In the genomic region with DNA sequence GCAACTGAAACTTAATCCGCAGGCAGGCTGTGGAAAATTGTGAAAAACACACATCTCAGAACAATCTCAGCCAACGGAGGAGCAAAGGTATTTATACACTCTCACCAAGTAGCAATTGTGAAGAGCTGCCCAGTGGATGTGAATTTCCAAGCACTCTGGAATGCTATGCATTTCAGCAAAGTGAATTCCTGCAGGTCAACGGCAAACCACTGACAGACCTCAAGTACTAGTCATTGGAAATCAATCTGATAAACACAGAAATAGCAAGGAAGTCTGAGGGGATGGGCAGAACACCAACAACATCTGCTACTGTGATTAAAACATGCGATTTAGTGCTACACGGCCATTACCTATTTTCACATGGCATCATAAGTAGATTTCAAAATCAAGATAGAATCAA, we compare ENCODE assay signal across 11 cellular contexts.
A peak's percentile ranks its signal among the peaks of the same experiment; 100 is the strongest.
DNase-seq lines count a peak whose midpoint lies in the region; ATAC-seq and TF ChIP-seq lines count a peak whose summit lies in the region.
"Had no signal": no experiment of that assay in that cellular context is flagged by ENCODE, and none has a peak within 500 bp of the region (broad histone marks: within the 10 kb centered on the region; RNA-seq: fewer than 3 reads in every experiment).

No MANE protein-coding gene starts in this region.

- H3K36me3 ChIP-seq in NT2/D1 (ENCODE audit: insufficient read depth, insufficient read length, low read length) (no peaks in the 10 kb centered on the region), ascending aorta (no peaks in the 10 kb centered on the region)
- H3K36me3 ChIP-seq: neutrophil had no signal

- DNase-seq in EH (ENCODE audit: low read depth) (peak; percentile 89), NT2/D1 (ENCODE audit: low read depth, low spot score) (peak; percentile 46), epidermal melanocyte (ENCODE audit: insufficient read length, low spot score) (peak; percentile 37), myocyte (ENCODE audit: low read depth) (peak; percentile 96), ascending aorta (ENCODE audit: low spot score in 2 of 2) (no peak), DMS153 treated with DMSO at 0.1 percent for 48 hours (lab: John Stamatoyannopoulos, UW; ENCODE audit: unreplicated experiment) (no peak)
- DNase-seq: NCI-H774, testis had no signal

- intact Hi-C loops in ascending aorta (cut with DNase I), result no loop called here

- no peak for ATAC-seq in GM21717 (IDR thresholded peaks at IDR 0.05; ENCODE audit: unreplicated experiment)
- ATAC-seq in GM21723 (IDR thresholded peaks at IDR 0.05; ENCODE audit: unreplicated experiment), result no peak

- H3K27me3 ChIP-seq in NT2/D1 (ENCODE audit: insufficient read depth, insufficient read length) (no peaks in the 10 kb centered on the region), ascending aorta (no peaks in the 10 kb centered on the region)
- H3K27me3 ChIP-seq: neutrophil, testis had no signal

- H3K4me1 ChIP-seq in NT2/D1 (ENCODE audit: insufficient read depth, insufficient read length) (no peaks in the 10 kb centered on the region), ascending aorta (no peaks in the 10 kb centered on the region)
- H3K4me1 ChIP-seq: testis had no signal

- no peak overlapping the region for H3K4me3 ChIP-seq in NT2/D1 (ENCODE audit: insufficient read length, low read depth)
- H3K4me3 ChIP-seq in ascending aorta, result no peak overlapping the region
- H3K4me3 ChIP-seq: testis had no signal

- no peak for TF ChIP-seq CTCF in ascending aorta (IDR thresholded peaks at IDR 0.05)

- H3K9me3 ChIP-seq in NT2/D1 (ENCODE audit: insufficient read depth, low read length), result no peaks in the 10 kb centered on the region; the same call in 1 of the 2 replicates
- H3K9me3 ChIP-seq in ascending aorta, result peaks cover 8 to 27% of the 10 kb centered on the region in 2 donors
- H3K9me3 ChIP-seq: neutrophil, testis had no signal

- H3K27ac ChIP-seq in ascending aorta, result no peak overlapping the region
- H3K27ac ChIP-seq: neutrophil, testis had no signal

- H3K9ac ChIP-seq in NT2/D1 (ENCODE audit: insufficient read length, low read depth), result no peak overlapping the region

Comparison
In these comparisons a context has a peak if more than half of its experiments do, and no peak if none do; other contexts are left out.
1. DNase-seq: peak in EH (single experiment), NT2/D1 (single experiment), epidermal melanocyte (single experiment) and myocyte (single experiment); none in ascending aorta (0 of 2) and DMS153 treated with DMSO at 0.1 percent for 48 hours (single experiment).